In the genomic region with DNA sequence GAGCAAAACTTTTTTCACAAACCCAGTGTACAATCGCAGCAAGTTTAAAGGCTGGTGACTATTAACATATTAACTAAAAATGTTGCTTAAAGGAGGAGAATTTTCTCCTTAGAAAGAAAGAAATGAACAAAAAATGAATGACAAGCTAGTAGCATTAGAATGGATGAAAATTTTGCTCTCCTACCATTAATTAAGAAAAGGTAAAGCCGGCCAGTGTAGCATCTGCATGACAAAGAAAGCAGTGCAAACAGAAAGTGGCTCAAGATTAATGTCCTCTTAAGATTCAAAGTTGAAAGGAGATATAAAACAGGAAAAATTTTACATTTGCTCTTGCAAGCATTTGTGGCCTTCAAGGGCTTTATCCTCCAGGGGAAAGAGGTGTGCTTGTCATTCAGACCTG, we compare ENCODE assay signal across 30 cellular contexts.
"Had no signal": no experiment of that assay in that cellular context is flagged by ENCODE, and none has a peak within 500 bp of the region (broad histone marks: within the 10 kb centered on the region; RNA-seq: fewer than 3 reads in every experiment).

No MANE protein-coding gene starts in this region.

- H3K36me3 ChIP-seq: adrenal gland, brain microvascular endothelial cell, breast epithelium had no signal

- ATAC-seq: activated CD8-positive, alpha-beta T cell treated with anti-CD3 and anti-CD28 coated beads for 36 hours; activated naive CD4-positive, alpha-beta T cell treated with anti-CD3 and anti-CD28 coated beads, Interleukin-2, amount 50 U/mL, for 72 hours; activated T-cell treated with anti-CD3 and anti-CD28 coated beads, Interleukin-2, amount 50 U/mL, for 4 hours; activated T-cell treated with anti-CD3 and anti-CD28 coated beads, Interleukin-2, amount 50 U/mL, for 72 hours; activated T-helper 17 cell treated with anti-CD3 and anti-CD28 coated beads, Interleukin-2, amount 50 U/mL, for 72 hours; body of pancreas had no signal

- DNase-seq: activated B cell treated with CpG ODN at 0.5 μM for 24 hours; activated CD4-positive, alpha-beta memory T cell treated with anti-CD3 and anti-CD28 coated beads for 36 hours; activated CD4-positive, alpha-beta T cell treated with anti-CD3 and anti-CD28 coated beads for 4 hours; activated CD4-positive, alpha-beta T cell treated with anti-CD3 and anti-CD28 coated beads, Interleukin-2, amount 50 U/mL, for 1 hour; activated CD4-positive, alpha-beta T cell treated with anti-CD3 and anti-CD28 coated beads, Interleukin-2, amount 50 U/mL, for 4 hours; activated CD4-positive, CD25-positive, alpha-beta regulatory T cell treated with anti-CD3 and anti-CD28 coated beads, Interleukin-2, amount 50 U/mL, for 72 hours; activated CD8-positive, alpha-beta memory T cell treated with anti-CD3 and anti-CD28 coated beads, Interleukin-2, amount 50 U/mL, for 4 hours; activated CD8-positive, alpha-beta T cell treated with anti-CD3 and anti-CD28 coated beads for 36 hours; activated effector memory CD4-positive, alpha-beta T cell treated with anti-CD3 and anti-CD28 coated beads, Interleukin-2, amount 50 U/mL, for 16 hours; activated gamma-delta T cell treated with Interleukin-2 at 50 U/mL for 16 hours; activated naive CD4-positive, alpha-beta T cell; activated naive CD4-positive, alpha-beta T cell treated with anti-CD3 and anti-CD28 coated beads for 36 hours; activated naive CD4-positive, alpha-beta T cell treated with anti-CD3 and anti-CD28 coated beads, Interleukin-2, amount 50 U/mL, for 16 hours; activated naive CD8-positive, alpha-beta T cell treated with anti-CD3 and anti-CD28 coated beads for 36 hours; activated T-cell treated with anti-CD3 and anti-CD28 coated beads for 4 hours; activated T-cell treated with anti-CD3 and anti-CD28 coated beads, Interleukin-2, amount 50 U/mL, for 1 hour; activated T-cell treated with anti-CD3 and anti-CD28 coated beads, Interleukin-2, amount 50 U/mL, for 4 hours; activated T-cell treated with anti-CD3 and anti-CD28 coated beads, Interleukin-2, amount 50 U/mL, for 72 hours; adrenal gland; amniotic stem cell; aorta; body of pancreas; brain microvascular endothelial cell; central memory CD4-positive, alpha-beta T cell; T-helper 2 cell; T-helper 9 cell had no signal

- H3K27ac ChIP-seq: adrenal gland, body of pancreas, brain microvascular endothelial cell, breast epithelium, VCaP had no signal

- H3K9me3 ChIP-seq: adrenal gland had no signal

- H3K4me3 ChIP-seq: adrenal gland, body of pancreas, breast epithelium had no signal

- H3K4me1 ChIP-seq: adrenal gland, body of pancreas, breast epithelium had no signal

- H3K27me3 ChIP-seq: adrenal gland, body of pancreas, brain microvascular endothelial cell, breast epithelium had no signal
